ENCODE assay signal across 8 cellular contexts in the genomic region with DNA sequence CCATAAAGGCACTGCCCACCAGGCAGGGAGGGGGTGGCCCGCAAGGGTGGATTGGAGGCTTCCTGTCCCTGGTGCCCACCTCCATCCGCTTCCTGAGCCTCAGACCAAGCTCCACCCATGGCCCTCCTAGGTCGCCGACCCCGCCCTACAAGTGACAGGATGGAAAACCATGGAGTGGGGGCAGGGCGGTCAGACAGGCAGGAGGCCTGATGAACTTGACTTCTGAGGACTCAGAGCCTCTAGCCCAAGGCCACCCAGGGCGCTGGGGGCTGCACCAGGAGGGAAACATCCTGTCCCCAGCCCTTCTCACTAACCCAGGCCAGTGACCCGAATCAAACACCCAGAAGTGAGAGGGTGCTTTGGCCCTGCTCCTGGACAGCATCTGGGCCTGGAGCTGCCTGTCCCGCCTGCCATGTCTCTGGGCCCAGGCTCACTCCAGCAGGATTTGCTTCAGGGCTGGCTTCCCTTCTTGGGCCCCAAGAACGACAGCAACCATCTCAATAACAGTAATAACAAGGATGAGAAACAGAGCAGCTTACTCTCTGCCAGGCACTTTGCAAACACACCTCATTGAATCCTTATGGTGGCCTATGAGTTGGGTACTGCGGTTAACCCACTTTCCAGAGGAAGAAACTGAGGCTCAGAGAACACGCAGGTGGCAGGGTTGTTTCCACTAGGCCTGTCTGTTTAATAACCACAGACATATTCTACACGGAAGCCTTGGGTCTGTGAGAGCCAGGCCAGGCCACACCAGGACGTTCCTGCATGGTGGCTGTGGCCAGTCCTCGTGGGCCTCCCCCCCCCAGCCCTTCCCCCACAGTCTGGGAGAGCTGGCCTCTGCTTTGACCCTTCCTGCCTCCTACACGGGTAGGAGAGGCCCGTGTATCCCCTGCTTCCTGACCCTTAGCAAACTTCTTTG. TPM values are rescaled to one million over a fixed set of nuclear protein-coding genes. Genes with fewer than 3 reads are reported as not detected.
DNase-seq lines count a peak whose midpoint lies in the region; ATAC-seq and TF ChIP-seq lines count a peak whose summit lies in the region.

No MANE protein-coding gene starts in this region.

- peak overlapping the region; percentile 100 for H3K27ac Mint-ChIP-seq in CD4-positive, CD25-positive, alpha-beta regulatory T cell
- peak overlapping the region; percentile 100 for H3K27ac Mint-ChIP-seq in activated CD4-positive, alpha-beta memory T cell treated with anti-CD3 and anti-CD28 coated beads, Interleukin-2, amount 10 ng/mL, durations not matched to agents 7 days and 5 days

- POLR2A ChIA-PET in activated CD4-positive, alpha-beta memory T cell treated with anti-CD3 and anti-CD28 coated beads, Interleukin-2, amount 10 ng/mL, durations not matched to agents 7 days and 5 days (lab: Charles Lee) = interaction anchor here (0.6 to 3.9 kb wide), 20 partner anchors 9 to 334 kb away, joined by 3 to 69 read pairs (median 6); partner anchors contain the start of genes CDK9, DPM2, NAIF1 and PTRH1

- no peaks in the 10 kb centered on the region for H3K27me3 Mint-ChIP-seq in CD4-positive, CD25-positive, alpha-beta regulatory T cell
- H3K27me3 Mint-ChIP-seq in activated CD4-positive, alpha-beta memory T cell treated with anti-CD3 and anti-CD28 coated beads, Interleukin-2, amount 10 ng/mL, durations not matched to agents 7 days and 5 days = no peaks in the 10 kb centered on the region

- no peak overlapping the region for H2AFZ ChIP-seq in fibroblast of lung (ENCODE audit: low read length)

- H3K4me3 ChIP-seq in CD4-positive, CD25-positive, alpha-beta regulatory T cell (ENCODE audit: low read depth, low read length) = peak overlapping the region; percentile 89
- H3K4me3 ChIP-seq in fibroblast of lung (replicated peaks in 1 of 4; ENCODE audit: control extremely low read depth in 1 of 4, insufficient read depth in 1 of 4, low read depth in 3 of 4, low read length in 4 of 4) = no peak overlapping the region

- CTCF ChIA-PET in activated CD4-positive, alpha-beta memory T cell treated with anti-CD3 and anti-CD28 coated beads, Interleukin-2, amount 10 ng/mL, durations not matched to agents 7 days and 5 days (lab: Charles Lee) = interaction anchor here (0.9 to 2.4 kb wide), 6 partner anchors 13 to 169 kb away, joined by 3 to 9 read pairs (median 6); partner anchors contain the start of genes ST6GALNAC4 and TOR2A

- no peaks in the 10 kb centered on the region for H3K9me3 ChIP-seq in CD4-positive, CD25-positive, alpha-beta regulatory T cell (ENCODE audit: control insufficient read depth in 2 of 2, low read length in 2 of 2)
- H3K9me3 ChIP-seq in fibroblast of lung (ENCODE audit: control insufficient read depth, insufficient read depth, low read depth, low read length) = no peaks in the 10 kb centered on the region

- peak in 2 of 3 donors; percentile 48 to 90 for DNase-seq in CD4-positive, CD25-positive, alpha-beta regulatory T cell
- DNase-seq in HUDEP-2 (lab: John Stamatoyannopoulos, UW; ENCODE audit: unreplicated experiment in 76 of 76) (peak in 67 of 76 experiments; percentile 21 to 83 (median 59)), fibroblast of lung (ENCODE audit: low read depth in 2 of 2) (no peak), renal cortical epithelial cell (ENCODE audit: low read depth) (peak; percentile 25), DMS79 (lab: John Stamatoyannopoulos, UW) (no peak)
- peak; percentile 90 for DNase-seq in activated CD4-positive, alpha-beta memory T cell treated with anti-CD3 and anti-CD28 coated beads, Interleukin-2, amount 10 ng/mL, durations not matched to agents 7 days and 5 days

- H3K36me3 ChIP-seq in CD4-positive, CD25-positive, alpha-beta regulatory T cell (ENCODE audit: control insufficient read depth, insufficient read depth, low read length) = no peaks in the 10 kb centered on the region
- peaks cover 2% of the 10 kb centered on the region for H3K36me3 ChIP-seq in fibroblast of lung (ENCODE audit: control insufficient read depth, insufficient read depth, low read length)

- no peak for ATAC-seq in CD4-positive, CD25-positive, alpha-beta regulatory T cell (ENCODE audit: low read depth in 2 of 2)
- no peak for ATAC-seq in GM21515 (IDR thresholded peaks at IDR 0.05; ENCODE audit: unreplicated experiment)
- ATAC-seq in GM19351 (IDR thresholded peaks at IDR 0.05; ENCODE audit: unreplicated experiment) = no peak

- no peaks in the 10 kb centered on the region for H3K27me3 ChIP-seq in CD4-positive, CD25-positive, alpha-beta regulatory T cell (ENCODE audit: control insufficient read depth, insufficient read depth, low read length)
- H3K27me3 ChIP-seq in fibroblast of lung (ENCODE audit: control insufficient read depth, insufficient read depth, low read length) = no peaks in the 10 kb centered on the region

- no peaks in the 10 kb centered on the region for H4K20me1 ChIP-seq in fibroblast of lung (ENCODE audit: control insufficient read depth, extremely low read depth, insufficient read depth, low read length)

- H3K4me2 ChIP-seq in fibroblast of lung (ENCODE audit: extremely low read depth, insufficient read depth, low read length) = no peak overlapping the region

- peaks cover 4 to 66% (median 27%) of the 10 kb centered on the region in 4 donors for H3K4me1 Mint-ChIP-seq in CD4-positive, CD25-positive, alpha-beta regulatory T cell
- H3K4me1 Mint-ChIP-seq in activated CD4-positive, alpha-beta memory T cell treated with anti-CD3 and anti-CD28 coated beads, Interleukin-2, amount 10 ng/mL, durations not matched to agents 7 days and 5 days = peaks cover 49% of the 10 kb centered on the region

- no peak overlapping the region for H3K9ac ChIP-seq in fibroblast of lung (ENCODE audit: insufficient read depth, low read length)

- H3K36me3 Mint-ChIP-seq in CD4-positive, CD25-positive, alpha-beta regulatory T cell = no peaks in the 10 kb centered on the region
- peaks cover 34% of the 10 kb centered on the region for H3K36me3 Mint-ChIP-seq in activated CD4-positive, alpha-beta memory T cell treated with anti-CD3 and anti-CD28 coated beads, Interleukin-2, amount 10 ng/mL, durations not matched to agents 7 days and 5 days (ENCODE audit: low read depth)

- H3K79me2 ChIP-seq in fibroblast of lung (ENCODE audit: control insufficient read depth, insufficient read depth, low read length) = peaks cover 3% of the 10 kb centered on the region

- no peak for TF ChIP-seq CTCF in fibroblast of lung (conservative IDR thresholded peaks at IDR 0.05 in 1 of 2, IDR thresholded peaks at IDR 0.05 in 1 of 2; ENCODE audit: low read depth in 1 of 2, low read length in 2 of 2)

- peak overlapping the region; percentile 98 for H3K27ac ChIP-seq in CD4-positive, CD25-positive, alpha-beta regulatory T cell (ENCODE audit: insufficient read depth, low read length, poor library complexity, severe bottlenecking)
- peak overlapping the region; percentile 50 for H3K27ac ChIP-seq in fibroblast of lung (ENCODE audit: insufficient read depth, low read length)

- H3K4me1 ChIP-seq in CD4-positive, CD25-positive, alpha-beta regulatory T cell (ENCODE audit: control insufficient read depth, insufficient read depth, low read length, poor library complexity, severe bottlenecking) = peaks cover 66% of the 10 kb centered on the region
- H3K4me1 ChIP-seq in fibroblast of lung (ENCODE audit: control insufficient read depth, extremely low read depth, insufficient read depth, low read length) = peaks cover 30% of the 10 kb centered on the region

- H3K9me3 Mint-ChIP-seq in CD4-positive, CD25-positive, alpha-beta regulatory T cell = no peaks in the 10 kb centered on the region
- no peaks in the 10 kb centered on the region for H3K9me3 Mint-ChIP-seq in activated CD4-positive, alpha-beta memory T cell treated with anti-CD3 and anti-CD28 coated beads, Interleukin-2, amount 10 ng/mL, durations not matched to agents 7 days and 5 days

- peak overlapping the region; percentile 89 to 97 (median 95) for H3K4me3 Mint-ChIP-seq in CD4-positive, CD25-positive, alpha-beta regulatory T cell
- peak overlapping the region; percentile 95 for H3K4me3 Mint-ChIP-seq in activated CD4-positive, alpha-beta memory T cell treated with anti-CD3 and anti-CD28 coated beads, Interleukin-2, amount 10 ng/mL, durations not matched to agents 7 days and 5 days

RNA-seq across cellular contexts. Expression of gene ST6GALNAC6, which starts 4.4 kb away (rescaled TPM):
- 136 TPM for total RNA-seq in CD4-positive, CD25-positive, alpha-beta regulatory T cell
- 10 to 100 TPM; 43.7 to 50.5 (median 47.9) TPM for polyA plus RNA-seq in CD4-positive, CD25-positive, alpha-beta regulatory T cell
- total RNA-seq in activated CD4-positive, alpha-beta memory T cell treated with anti-CD3 and anti-CD28 coated beads, Interleukin-2, amount 10 ng/mL, durations not matched to agents 7 days and 5 days = 100 to 1,000 TPM; 141 to 146 TPM
- 60.9 and 69.5 TPM in 2 replicates for total RNA-seq in fibroblast of lung
- polyA plus RNA-seq in fibroblast of lung = 53.3 and 56.0 TPM in 2 replicates
- 74.8 and 76.3 TPM in 2 replicates for polyA plus RNA-seq in fibroblast of lung (2012)
- 129 and 139 TPM in 2 replicates for polyA minus RNA-seq in fibroblast of lung (ENCODE audit: low replicate concordance)
- total RNA-seq in renal cortical epithelial cell = 23.1 and 30.5 TPM in 2 replicates

RNA-seq across cellular contexts. Expression of gene ST6GALNAC4, which starts 13.0 kb away (rescaled TPM):
- 31.6 TPM for total RNA-seq in CD4-positive, CD25-positive, alpha-beta regulatory T cell
- 10 to 100 TPM; 23.1 to 23.8 (median 23.7) TPM for polyA plus RNA-seq in CD4-positive, CD25-positive, alpha-beta regulatory T cell
- 10 to 100 TPM; 19.4 to 21.5 TPM for total RNA-seq in activated CD4-positive, alpha-beta memory T cell treated with anti-CD3 and anti-CD28 coated beads, Interleukin-2, amount 10 ng/mL, durations not matched to agents 7 days and 5 days
- total RNA-seq in fibroblast of lung = 28.1 and 32.6 TPM in 2 replicates
- polyA plus RNA-seq in fibroblast of lung = 16.4 and 18.4 TPM in 2 replicates
- 24.3 and 33.4 TPM in 2 replicates for polyA plus RNA-seq in fibroblast of lung (2012)
- polyA minus RNA-seq in fibroblast of lung (ENCODE audit: low replicate concordance) = 33.5 and 37.8 TPM in 2 replicates
- total RNA-seq in renal cortical epithelial cell = 31.8 and 33.0 TPM in 2 replicates

RNA-seq across cellular contexts. Expression of gene AK1, which starts 26.3 kb away (rescaled TPM):
- total RNA-seq in CD4-positive, CD25-positive, alpha-beta regulatory T cell = 84.7 TPM
- under 1 TPM; 0.08 to 0.42 (median 0.25) TPM for polyA plus RNA-seq in CD4-positive, CD25-positive, alpha-beta regulatory T cell
- total RNA-seq in activated CD4-positive, alpha-beta memory T cell treated with anti-CD3 and anti-CD28 coated beads, Interleukin-2, amount 10 ng/mL, durations not matched to agents 7 days and 5 days = 10 to 100 TPM; 80.9 to 81.9 TPM
- 46.7 and 47.6 TPM in 2 replicates for total RNA-seq in fibroblast of lung
- polyA plus RNA-seq in fibroblast of lung = 73.1 and 80.6 TPM in 2 replicates
- 139 and 154 TPM in 2 replicates for polyA plus RNA-seq in fibroblast of lung (2012)
- 75.8 and 109 TPM in 2 replicates for polyA minus RNA-seq in fibroblast of lung (ENCODE audit: low replicate concordance)
- 37.3 and 43.8 TPM in 2 replicates for total RNA-seq in renal cortical epithelial cell

RNA-seq across cellular contexts. Expression of gene PIP5KL1, which starts 26.8 kb away (rescaled TPM):
- 3.3 TPM for total RNA-seq in CD4-positive, CD25-positive, alpha-beta regulatory T cell
- 1 to 10 TPM in 1 of 4 donors, under 1 TPM in 2, not detected in 1; 0.22 to 1.1 (median 0.81) TPM for polyA plus RNA-seq in CD4-positive, CD25-positive, alpha-beta regulatory T cell
- total RNA-seq in activated CD4-positive, alpha-beta memory T cell treated with anti-CD3 and anti-CD28 coated beads, Interleukin-2, amount 10 ng/mL, durations not matched to agents 7 days and 5 days = 1 to 10 TPM; 1.5 to 1.9 TPM
- total RNA-seq in fibroblast of lung = 0.77 and 2.5 TPM in 2 replicates
- polyA plus RNA-seq in fibroblast of lung = 0.84 and 1.9 TPM in 2 replicates
- polyA plus RNA-seq in fibroblast of lung (2012) = 2.0 and 3.6 TPM in 2 replicates
- polyA minus RNA-seq in fibroblast of lung (ENCODE audit: low replicate concordance) = 2.9 TPM in 1 of 2 replicates, not detected in the other
- 0.65 and 2.1 TPM in 2 replicates for total RNA-seq in renal cortical epithelial cell

RNA-seq across cellular contexts. Expression of gene DPM2, which starts 33.8 kb away (rescaled TPM):
- 35.7 TPM for total RNA-seq in CD4-positive, CD25-positive, alpha-beta regulatory T cell
- polyA plus RNA-seq in CD4-positive, CD25-positive, alpha-beta regulatory T cell = 10 to 100 TPM; 27.5 to 30.6 (median 29.7) TPM
- 10 to 100 TPM; 48.2 TPM for total RNA-seq in activated CD4-positive, alpha-beta memory T cell treated with anti-CD3 and anti-CD28 coated beads, Interleukin-2, amount 10 ng/mL, durations not matched to agents 7 days and 5 days
- total RNA-seq in fibroblast of lung (8.5 and 11.7 TPM in 2 replicates), renal cortical epithelial cell (6.4 and 7.1 TPM in 2 replicates)
- 24.1 and 36.2 TPM in 2 replicates for polyA plus RNA-seq in fibroblast of lung
- 33.2 and 44.8 TPM in 2 replicates for polyA plus RNA-seq in fibroblast of lung (2012)
- polyA minus RNA-seq in fibroblast of lung (ENCODE audit: low replicate concordance) = 67.0 and 102 TPM in 2 replicates

Comparison
In these comparisons a context has a peak if more than half of its experiments do, and no peak if none do; other contexts are left out.
1. DNase-seq: peak in CD4-positive, CD25-positive, alpha-beta regulatory T cell (2 of 3), HUDEP-2 (67 of 76), activated CD4-positive, alpha-beta memory T cell treated with anti-CD3 and anti-CD28 coated beads, Interleukin-2, amount 10 ng/mL, durations not matched to agents 7 days and 5 days (single experiment) and renal cortical epithelial cell (single experiment); none in fibroblast of lung (0 of 2) and DMS79 (single experiment).